Comparison of ENCODE assay signal across 10 cellular contexts in the genomic region with DNA sequence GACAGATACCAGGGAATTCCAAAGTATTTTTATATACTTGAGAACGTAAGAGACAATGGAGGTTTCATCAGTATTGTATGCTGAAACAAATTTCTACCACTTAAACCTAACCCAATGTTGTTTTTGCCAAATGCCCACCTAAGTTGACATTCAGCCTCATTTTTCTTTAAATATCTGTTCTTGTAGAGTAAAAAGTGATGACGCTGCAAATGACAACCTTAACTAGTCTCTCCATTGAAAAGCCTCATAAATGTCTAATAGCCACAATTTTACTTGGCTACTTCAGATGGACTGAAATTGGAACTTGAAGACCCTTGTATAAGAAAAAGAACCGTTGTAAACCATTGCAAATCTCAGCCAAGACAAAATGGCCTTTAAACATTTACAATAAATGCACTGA.
"Had no signal": no experiment of that assay in that cellular context is flagged by ENCODE, and none has a peak within 500 bp of the region (broad histone marks: within the 10 kb centered on the region; RNA-seq: fewer than 3 reads in every experiment).

No MANE protein-coding gene starts in this region.

- H3K4me2 ChIP-seq: GM23338 had no signal

- DNase-seq: GM23248, GOT3, H7, H9, HCEC 1CT, HFFc6 had no signal

- H3K9me3 ChIP-seq: HAP-1 had no signal

- H3K4me1 ChIP-seq: HAP-1 had no signal

- H3K27ac ChIP-seq: GM23248 had no signal

- H3K9ac ChIP-seq: GM23248 had no signal

- FAIRE-seq: H1 had no signal

- ATAC-seq: GM23338, HCT116 had no signal

- H3K4me3 ChIP-seq: GM23248, GM23338, HAP-1 had no signal

- H2AFZ ChIP-seq: GM23248, GM23338 had no signal

- H3K36me3 ChIP-seq: HAP-1 had no signal
